Comparison of ENCODE assay signal across 8 cellular contexts in genomic region chrX:39491548-39492297, GRCh38.
DNase-seq lines count a peak whose midpoint lies in the region; ATAC-seq and TF ChIP-seq lines count a peak whose summit lies in the region.

No MANE protein-coding gene starts in this region.

- H3K4me1 ChIP-seq in OCI-LY7 (ENCODE audit: insufficient read depth, low read length, poor library complexity, severe bottlenecking) (no peaks in the 10 kb centered on the region), esophagus squamous epithelium (no peaks in the 10 kb centered on the region)

- CTCF ChIA-PET in OCI-LY7 (lab: Charles Lee; ENCODE audit: unreplicated experiment): interaction anchor here (0.6 kb wide), 1 partner anchor 33 kb away, joined by 3 read pairs; no protein-coding TSS in a partner anchor

- no peak overlapping the region for H3K4me3 ChIP-seq in OCI-LY7 (ENCODE audit: low read depth, low read length, poor library complexity, severe bottlenecking)
- no peak overlapping the region for H3K4me3 ChIP-seq in esophagus squamous epithelium

- peak overlapping the region; percentile 77 for H3K27ac Mint-ChIP-seq in activated T-helper 17 cell treated with anti-CD3 and anti-CD28 coated beads, Interleukin-2, amount 50 U/mL, for 72 hours

- H3K27me3 Mint-ChIP-seq in activated T-helper 17 cell treated with anti-CD3 and anti-CD28 coated beads, Interleukin-2, amount 50 U/mL, for 72 hours: no peaks in the 10 kb centered on the region

- H3K27ac ChIP-seq in OCI-LY7 (ENCODE audit: low read depth, low read length, poor library complexity, severe bottlenecking) (no peak overlapping the region), esophagus squamous epithelium (peak overlapping the region in 2 of 4 donors; percentile 21 to 29)

- H3K27me3 ChIP-seq in esophagus squamous epithelium: no peaks in the 10 kb centered on the region

- peaks cover 21% of the 10 kb centered on the region for H3K4me1 Mint-ChIP-seq in activated T-helper 17 cell treated with anti-CD3 and anti-CD28 coated beads, Interleukin-2, amount 50 U/mL, for 72 hours

- H3K9me3 Mint-ChIP-seq in activated T-helper 17 cell treated with anti-CD3 and anti-CD28 coated beads, Interleukin-2, amount 50 U/mL, for 72 hours: no peaks in the 10 kb centered on the region

- no peaks in the 10 kb centered on the region for H3K79me2 ChIP-seq in OCI-LY7 (ENCODE audit: insufficient read depth, low read depth, low read length)

- no TSS peak for BruUV-seq in OCI-LY7 (replicated peaks; lab: Mats Ljungman, UMichigan)

- no peak overlapping the region for H3K4me2 ChIP-seq in OCI-LY7 (ENCODE audit: low read length)

- TF ChIP-seq POLR2A in esophagus squamous epithelium (IDR thresholded peaks at IDR 0.05): no peak

- POLR2A ChIA-PET in OCI-LY7 (lab: Charles Lee): interaction anchor here (0.6 kb wide), 1 partner anchor 8 kb away, joined by 3 read pairs; no protein-coding TSS in a partner anchor

- H3K36me3 ChIP-seq in OCI-LY7 (ENCODE audit: insufficient read depth, low read length) (no peaks in the 10 kb centered on the region), esophagus squamous epithelium (no peaks in the 10 kb centered on the region)

- H3K4me3 Mint-ChIP-seq in activated T-helper 17 cell treated with anti-CD3 and anti-CD28 coated beads, Interleukin-2, amount 50 U/mL, for 72 hours: peak overlapping the region; percentile 59

- H3K36me3 Mint-ChIP-seq in activated T-helper 17 cell treated with anti-CD3 and anti-CD28 coated beads, Interleukin-2, amount 50 U/mL, for 72 hours (ENCODE audit: low read depth): no peaks in the 10 kb centered on the region

- peak; percentile 68 for DNase-seq in SIG-M5 treated with dmso at 0.1 percent for 504 hours (lab: John Stamatoyannopoulos, UW; ENCODE audit: unreplicated experiment)
- DNase-seq in SIG-M5 (lab: John Stamatoyannopoulos, UW): no peak
- DNase-seq in OCI-LY7 (ENCODE audit: low spot score): peak; percentile 11
- peak; percentile 61 for DNase-seq in stimulated activated CD4-positive, alpha-beta T cell treated with anti-CD3 and anti-CD28 coated beads, Interleukin-2, amount 100 ng/mL, for 4 hours (ENCODE audit: low read depth)
- no peak for DNase-seq in esophagus squamous epithelium (lab: John Stamatoyannopoulos, UW)
- no peak for DNase-seq in NCI-H2081 treated with DMSO at 0.1 percent for 48 hours (lab: John Stamatoyannopoulos, UW)
- no peak for DNase-seq in head of caudate nucleus

- TF ChIP-seq CTCF in OCI-LY7 (conservative IDR thresholded peaks at IDR 0.05; ENCODE audit: low read length): no peak
- no peak for TF ChIP-seq CTCF in esophagus squamous epithelium (IDR thresholded peaks at IDR 0.05)

- WGBS in esophagus squamous epithelium, 2 donors: 50 to 65% methylated on average over 8 to 10 of the region's 10 CpGs

- H3K9me3 ChIP-seq in OCI-LY7 (ENCODE audit: low read length): no peaks in the 10 kb centered on the region
- H3K9me3 ChIP-seq in esophagus squamous epithelium: no peaks in the 10 kb centered on the region

- H2AFZ ChIP-seq in OCI-LY7 (ENCODE audit: low read length): no peak overlapping the region

- intact Hi-C loops in OCI-LY7 (cut with micrococcal nuclease; ENCODE audit: unreplicated experiment): no loop called here
- intact Hi-C loops in esophagus squamous epithelium (cut with DNase I): no loop called here
- intact Hi-C loops in head of caudate nucleus (cut with DNase I): no loop called here

- H4K20me1 ChIP-seq in OCI-LY7 (ENCODE audit: insufficient read depth, low read length): no peaks in the 10 kb centered on the region

- H3K9me2 ChIP-seq in OCI-LY7 (ENCODE audit: insufficient read depth, low read length): no peaks in the 10 kb centered on the region

- ATAC-seq in activated T-helper 17 cell treated with anti-CD3 and anti-CD28 coated beads, Interleukin-2, amount 50 U/mL, for 72 hours (replicated peaks): peak; percentile 81

Comparison
In these comparisons a context has a peak if more than half of its experiments do, and no peak if none do; other contexts are left out.
1. DNase-seq: peak in SIG-M5 treated with dmso at 0.1 percent for 504 hours (single experiment), OCI-LY7 (single experiment) and stimulated activated CD4-positive, alpha-beta T cell treated with anti-CD3 and anti-CD28 coated beads, Interleukin-2, amount 100 ng/mL, for 4 hours (single experiment); none in SIG-M5 (single experiment), esophagus squamous epithelium (single experiment), NCI-H2081 treated with DMSO at 0.1 percent for 48 hours (single experiment) and head of caudate nucleus (0 of 42).